In genomic region chr22:36423461-36424404, GRCh38 we compare ENCODE assay signal across 13 cellular contexts. TPM values are rescaled to one million over a fixed set of nuclear protein-coding genes. Genes with fewer than 3 reads are reported as not detected.
DNase-seq lines count a peak whose midpoint lies in the region; ATAC-seq and TF ChIP-seq lines count a peak whose summit lies in the region.
"Had no signal": no experiment of that assay in that cellular context is flagged by ENCODE, and none has a peak within 500 bp of the region (broad histone marks: within the 10 kb centered on the region; RNA-seq: fewer than 3 reads in every experiment).

No MANE protein-coding gene starts in this region.

- H3K36me3 Mint-ChIP-seq in activated naive CD4-positive, alpha-beta T cell treated with anti-CD3 and anti-CD28 coated beads, Interleukin-2, amount 50 U/mL, for 24 hours: no peaks in the 10 kb centered on the region

- H3K36me3 ChIP-seq in fibroblast of lung (ENCODE audit: control insufficient read depth, insufficient read depth, low read length): no peaks in the 10 kb centered on the region
- no peaks in the 10 kb centered on the region for H3K36me3 ChIP-seq in upper lobe of left lung
- H3K36me3 ChIP-seq in SJCRH30: no peaks in the 10 kb centered on the region

- 83 to 90% methylated on average over 15 to 16 of the region's 16 CpGs for WGBS in upper lobe of left lung, 2 donors
- 82 to 86% methylated on average over 16 of the region's 16 CpGs for WGBS in lower leg skin, 2 donors

- H3K9me3 Mint-ChIP-seq in activated naive CD4-positive, alpha-beta T cell treated with anti-CD3 and anti-CD28 coated beads, Interleukin-2, amount 50 U/mL, for 24 hours: no peaks in the 10 kb centered on the region
- H3K9me3 Mint-ChIP-seq: activated CD4-positive, alpha-beta T cell treated with anti-CD3 and anti-CD28 coated beads, Interleukin-2, amount 10 ng/mL, durations not matched to agents 24 days and 14 days had no signal

- peaks cover 22% of the 10 kb centered on the region for H3K4me1 ChIP-seq in fibroblast of lung (ENCODE audit: control insufficient read depth, extremely low read depth, insufficient read depth, low read length)
- peaks cover 18 to 46% (median 21%) of the 10 kb centered on the region in 4 donors for H3K4me1 ChIP-seq in upper lobe of left lung
- H3K4me1 ChIP-seq in SJCRH30: peaks cover 34% of the 10 kb centered on the region

- peak overlapping the region; percentile 23 for H3K27ac Mint-ChIP-seq in activated naive CD4-positive, alpha-beta T cell treated with anti-CD3 and anti-CD28 coated beads, Interleukin-2, amount 50 U/mL, for 24 hours
- H3K27ac Mint-ChIP-seq: activated CD4-positive, alpha-beta T cell treated with anti-CD3 and anti-CD28 coated beads, Interleukin-2, amount 10 ng/mL, durations not matched to agents 24 days and 14 days had no signal

- H3K79me2 ChIP-seq in fibroblast of lung (ENCODE audit: control insufficient read depth, insufficient read depth, low read length): no peaks in the 10 kb centered on the region

- H3K4me3 Mint-ChIP-seq in activated naive CD4-positive, alpha-beta T cell treated with anti-CD3 and anti-CD28 coated beads, Interleukin-2, amount 50 U/mL, for 24 hours: no peak overlapping the region
- H3K4me3 Mint-ChIP-seq: activated CD4-positive, alpha-beta T cell treated with anti-CD3 and anti-CD28 coated beads, Interleukin-2, amount 10 ng/mL, durations not matched to agents 24 days and 14 days had no signal

- no peak overlapping the region for H3K4me2 ChIP-seq in fibroblast of lung (ENCODE audit: extremely low read depth, insufficient read depth, low read length)

- no peak for TF ChIP-seq EP300 in upper lobe of left lung (IDR thresholded peaks at IDR 0.05)

- peak overlapping the region; percentile 39 for H2AFZ ChIP-seq in fibroblast of lung (ENCODE audit: low read length)

- H3K4me3 ChIP-seq in fibroblast of lung (replicated peaks in 1 of 4; ENCODE audit: control extremely low read depth in 1 of 4, insufficient read depth in 1 of 4, low read depth in 3 of 4, low read length in 4 of 4) (no peak overlapping the region), upper lobe of left lung (no peak overlapping the region), SJCRH30 (no peak overlapping the region), lower leg skin (ENCODE audit: low read depth, poor library complexity, severe bottlenecking) (no peak overlapping the region)
- H3K4me3 ChIP-seq: SK-N-MC had no signal

- intact Hi-C loops in lower leg skin (cut with DNase I; ENCODE audit: low total_unique reads): no loop called here

- H3K9me3 ChIP-seq in fibroblast of lung (ENCODE audit: control insufficient read depth, insufficient read depth, low read depth, low read length) (no peaks in the 10 kb centered on the region), upper lobe of left lung (no peaks in the 10 kb centered on the region), SJCRH30 (replicated peaks) (no peaks in the 10 kb centered on the region)

- no peaks in the 10 kb centered on the region for H3K27me3 Mint-ChIP-seq in activated naive CD4-positive, alpha-beta T cell treated with anti-CD3 and anti-CD28 coated beads, Interleukin-2, amount 50 U/mL, for 24 hours
- H3K27me3 Mint-ChIP-seq: activated CD4-positive, alpha-beta T cell treated with anti-CD3 and anti-CD28 coated beads, Interleukin-2, amount 10 ng/mL, durations not matched to agents 24 days and 14 days had no signal

- in situ Hi-C loops in SK-MEL-5 (cut with HindIII; ENCODE audit: low pct_unique_long_range_greater_than_20kb, low sequenced_read_pairs): no loop called here

- H4K20me1 ChIP-seq in fibroblast of lung (ENCODE audit: control insufficient read depth, extremely low read depth, insufficient read depth, low read length): no peaks in the 10 kb centered on the region

- TF ChIP-seq POLR2A in upper lobe of left lung (IDR thresholded peaks at IDR 0.05) (no peak), lower leg skin (IDR thresholded peaks at IDR 0.05) (no peak)

- peak overlapping the region; percentile 30 for H3K9ac ChIP-seq in fibroblast of lung (ENCODE audit: insufficient read depth, low read length)

- H3K27ac ChIP-seq in fibroblast of lung (ENCODE audit: insufficient read depth, low read length) (peak overlapping the region; percentile 24), upper lobe of left lung (peak overlapping the region in 3 of 4 donors; percentile 45 to 69 (median 48)), SJCRH30 (no peak overlapping the region)
- H3K27ac ChIP-seq: SK-N-MC had no signal

- H3K4me1 Mint-ChIP-seq in activated naive CD4-positive, alpha-beta T cell treated with anti-CD3 and anti-CD28 coated beads, Interleukin-2, amount 50 U/mL, for 24 hours: peaks cover 37% of the 10 kb centered on the region

- TF ChIP-seq CTCF in fibroblast of lung (conservative IDR thresholded peaks at IDR 0.05 in 1 of 2, IDR thresholded peaks at IDR 0.05 in 1 of 2; ENCODE audit: low read depth in 1 of 2, low read length in 2 of 2) (no peak), upper lobe of left lung (IDR thresholded peaks at IDR 0.05) (no peak), lower leg skin (IDR thresholded peaks at IDR 0.05) (no peak)

- DNase-seq in activated naive CD4-positive, alpha-beta T cell treated with Interleukin-2 at 50 U/mL for 16 hours: no peak
- DNase-seq in SK-MEL-5 (ENCODE audit: low read depth, low spot score) (peak; percentile 91), fibroblast of lung (ENCODE audit: low read depth in 2 of 2) (peak; percentile 66 to 78), upper lobe of left lung (no peak), SJCRH30 (no peak), lower leg skin (ENCODE audit: low spot score in 2 of 2) (no peak)
- DNase-seq: 8988T; activated CD4-positive, alpha-beta T cell treated with anti-CD3 and anti-CD28 coated beads, Interleukin-2, amount 10 ng/mL, durations not matched to agents 24 days and 14 days; activated gamma-delta T cell; NCI-H446 treated with DMSO at 0.1 percent for 48 hours had no signal

- no peaks in the 10 kb centered on the region for H3K27me3 ChIP-seq in fibroblast of lung (ENCODE audit: control insufficient read depth, insufficient read depth, low read length)
- H3K27me3 ChIP-seq in upper lobe of left lung: no peaks in the 10 kb centered on the region
- H3K27me3 ChIP-seq in SJCRH30: no peaks in the 10 kb centered on the region

- ATAC-seq in upper lobe of left lung (ENCODE audit: low FRiP score in 2 of 2) (peak; percentile 30 to 44), HG03354 (IDR thresholded peaks at IDR 0.05; ENCODE audit: poor library complexity, severe bottlenecking, unreplicated experiment) (no peak)

RNA-seq across cellular contexts. Expression of gene MYH9, which starts 36.0 kb away (rescaled TPM):
- 69.7 and 99.6 TPM in 2 replicates for total RNA-seq in SK-MEL-5 (2014; rRNA removed; shearing (Covaris generic))
- 124 and 171 TPM in 2 replicates for polyA plus RNA-seq in SK-MEL-5 (2015; cell fraction: cytosol; rRNA removed)
- polyA plus RNA-seq in SK-MEL-5 (2015; cell fraction: nucleus; rRNA removed): 34.3 and 43.3 TPM in 2 replicates
- total RNA-seq in fibroblast of lung: 562 and 796 TPM in 2 replicates
- polyA plus RNA-seq in fibroblast of lung: 413 and 677 TPM in 2 replicates
- 611 and 1,244 TPM in 2 replicates for polyA plus RNA-seq in fibroblast of lung (2012)
- 1,141 and 2,569 TPM in 2 replicates for polyA minus RNA-seq in fibroblast of lung (ENCODE audit: low replicate concordance)
- 100 to 1,000 TPM; 486 to 925 (median 599) TPM for total RNA-seq in upper lobe of left lung
- total RNA-seq in SJCRH30 (2014; rRNA removed; shearing (Covaris generic)): 151 TPM in 2 replicates
- 100 to 1,000 TPM; 258 to 335 (median 307) TPM for total RNA-seq in lower leg skin

RNA-seq across cellular contexts. Expression of gene TXN2, which starts 57.7 kb away (rescaled TPM):
- 26.9 and 37.1 TPM in 2 replicates for total RNA-seq in SK-MEL-5 (2014; rRNA removed; shearing (Covaris generic))
- 121 and 159 TPM in 2 replicates for polyA plus RNA-seq in SK-MEL-5 (2015; cell fraction: cytosol; rRNA removed)
- polyA plus RNA-seq in SK-MEL-5 (2015; cell fraction: nucleus; rRNA removed): 63.3 and 70.3 TPM in 2 replicates
- total RNA-seq in fibroblast of lung (20.5 and 25.3 TPM in 2 replicates), upper lobe of left lung (10 to 100 TPM; 30.4 to 69.5 (median 53.6) TPM), lower leg skin (10 to 100 TPM; 45.6 to 56.7 (median 52.2) TPM)
- 118 and 164 TPM in 2 replicates for polyA plus RNA-seq in fibroblast of lung
- 82.3 and 118 TPM in 2 replicates for polyA plus RNA-seq in fibroblast of lung (2012)
- polyA minus RNA-seq in fibroblast of lung (ENCODE audit: low replicate concordance): 75.3 and 223 TPM in 2 replicates
- 45.6 and 53.6 TPM in 2 replicates for total RNA-seq in SJCRH30 (2014; rRNA removed; shearing (Covaris generic))

Comparison
In these comparisons a context has a peak if more than half of its experiments do, and no peak if none do; other contexts are left out.
1. DNase-seq: peak in SK-MEL-5 (single experiment) and fibroblast of lung (2 of 2); none in activated naive CD4-positive, alpha-beta T cell treated with Interleukin-2 at 50 U/mL for 16 hours (single experiment), upper lobe of left lung (0 of 2), SJCRH30 (0 of 2) and lower leg skin (0 of 2).